In genomic region chr20:50747275-50747674, GRCh38 we compare ENCODE assay signal across 12 cellular contexts. TPM values are rescaled to one million over a fixed set of nuclear protein-coding genes. Genes with fewer than 3 reads are reported as not detected.
DNase-seq lines count a peak whose midpoint lies in the region; ATAC-seq and TF ChIP-seq lines count a peak whose summit lies in the region.
"Had no signal": no experiment of that assay in that cellular context is flagged by ENCODE, and none has a peak within 500 bp of the region (broad histone marks: within the 10 kb centered on the region; RNA-seq: fewer than 3 reads in every experiment).

No MANE protein-coding gene starts in this region.

- no peak overlapping the region for H3K27ac ChIP-seq in OCI-LY1 (ENCODE audit: low read depth, low read length, poor library complexity, severe bottlenecking)
- H3K27ac ChIP-seq in stomach: peak overlapping the region in 4 of 5 donors; percentile 62 to 88 (median 87)

- no peak for ATAC-seq in activated naive CD8-positive, alpha-beta T cell treated with anti-CD3 and anti-CD28 coated beads, Interleukin-2, amount 50 U/mL, for 24 hours
- no peak for ATAC-seq in GM18505 (IDR thresholded peaks at IDR 0.05; ENCODE audit: unreplicated experiment)

- TF ChIP-seq CTCF in OCI-LY1 (IDR thresholded peaks at IDR 0.05; ENCODE audit: low read length) (no peak), brain (conservative IDR thresholded peaks at IDR 0.05) (no peak), stomach (IDR thresholded peaks at IDR 0.05) (no peak)

- peaks cover 9% of the 10 kb centered on the region for H3K4me1 ChIP-seq in OCI-LY1 (ENCODE audit: insufficient read depth, low read length, severe bottlenecking)
- peaks cover 34 to 76% (median 70%) of the 10 kb centered on the region in 4 donors for H3K4me1 ChIP-seq in stomach

- H3K9ac ChIP-seq in OCI-LY1 (ENCODE audit: low read length): no peak overlapping the region

- no peaks in the 10 kb centered on the region for H3F3A ChIP-seq in OCI-LY1 (ENCODE audit: insufficient read depth, low read length)

- no peaks in the 10 kb centered on the region for H3K27me3 Mint-ChIP-seq in activated naive CD8-positive, alpha-beta T cell
- no peaks in the 10 kb centered on the region for H3K27me3 Mint-ChIP-seq in activated naive CD8-positive, alpha-beta T cell treated with anti-CD3 and anti-CD28 coated beads, Interleukin-2, amount 50 U/mL, for 24 hours
- H3K27me3 Mint-ChIP-seq in brain: no peaks in the 10 kb centered on the region

- H3K27ac Mint-ChIP-seq in activated naive CD8-positive, alpha-beta T cell: peak overlapping the region; percentile 69
- H3K27ac Mint-ChIP-seq in activated naive CD8-positive, alpha-beta T cell treated with anti-CD3 and anti-CD28 coated beads, Interleukin-2, amount 50 U/mL, for 24 hours: no peak overlapping the region
- peak overlapping the region in 4 of 5 experiments; percentile 9 to 82 (median 55) for H3K27ac Mint-ChIP-seq in brain

- H2AFZ ChIP-seq in OCI-LY1 (ENCODE audit: low read length): no peak overlapping the region

- TF ChIP-seq POLR2A in stomach (IDR thresholded peaks at IDR 0.05) (no peak), GM18505 (IDR thresholded peaks at IDR 0.05; ENCODE audit: borderline replicate concordance, extremely low read depth, insufficient read depth, insufficient read length) (no peak)

- H3K9me3 ChIP-seq in OCI-LY1 (ENCODE audit: low read length): no peaks in the 10 kb centered on the region
- H3K9me3 ChIP-seq in stomach: no peaks in the 10 kb centered on the region
- H3K9me3 ChIP-seq: Peyer's patch had no signal

- H3K36me3 ChIP-seq in OCI-LY1 (ENCODE audit: insufficient read depth, low read length) (peaks cover 15% of the 10 kb centered on the region; the same call in 1 of the 2 replicates), stomach (peaks cover 5 to 15% (median 11%) of the 10 kb centered on the region in 4 donors)

- no peak for TF ChIP-seq EP300 in stomach (IDR thresholded peaks at IDR 0.05)

- H4K20me1 ChIP-seq in OCI-LY1 (ENCODE audit: insufficient read depth, low read length): no peaks in the 10 kb centered on the region

- H3K9me3 Mint-ChIP-seq in activated naive CD8-positive, alpha-beta T cell (ENCODE audit: low read depth): no peaks in the 10 kb centered on the region
- no peaks in the 10 kb centered on the region for H3K9me3 Mint-ChIP-seq in activated naive CD8-positive, alpha-beta T cell treated with anti-CD3 and anti-CD28 coated beads, Interleukin-2, amount 50 U/mL, for 24 hours
- no peaks in the 10 kb centered on the region for H3K9me3 Mint-ChIP-seq in brain

- H3K4me3 ChIP-seq in OCI-LY1 (ENCODE audit: low read depth, low read length, poor library complexity, severe bottlenecking) (no peak overlapping the region), stomach (no peak overlapping the region)
- H3K4me3 ChIP-seq: Peyer's patch had no signal

- no peak for DNase-seq in activated naive CD8-positive, alpha-beta T cell treated with anti-CD3 and anti-CD28 coated beads, Interleukin-2, amount 50 U/mL, for 24 hours
- DNase-seq in stomach (no peak), DMS 273 (lab: John Stamatoyannopoulos, UW; ENCODE audit: unreplicated experiment) (no peak), NCI-H1417 (lab: John Stamatoyannopoulos, UW) (no peak)
- DNase-seq: NCI-H1092 treated with DMSO at 0.1 percent for 48 hours, NCI-H345, Peyer's patch, T1000 had no signal

- no peaks in the 10 kb centered on the region for H3K36me3 Mint-ChIP-seq in activated naive CD8-positive, alpha-beta T cell
- no peaks in the 10 kb centered on the region for H3K36me3 Mint-ChIP-seq in activated naive CD8-positive, alpha-beta T cell treated with anti-CD3 and anti-CD28 coated beads, Interleukin-2, amount 50 U/mL, for 24 hours (ENCODE audit: low read depth)
- H3K36me3 Mint-ChIP-seq in brain: peaks cover 5% of the 10 kb centered on the region

- intact Hi-C loops in stomach (cut with DNase I; ENCODE audit: low total_unique reads): loop anchor here (10.0 kb wide), 1 partner anchor 122 kb away; no protein-coding TSS in a partner anchor

- no peaks in the 10 kb centered on the region for H3K79me2 ChIP-seq in OCI-LY1 (ENCODE audit: insufficient read depth, low read length)

- H3K4me2 ChIP-seq in OCI-LY1 (ENCODE audit: low read length): 0 out of 2 replicates have a peak overlapping the region, but pooled peaks have one; percentile 42

- no peaks in the 10 kb centered on the region for H3K9me2 ChIP-seq in OCI-LY1 (ENCODE audit: low read depth, low read length)

- H3K4me1 Mint-ChIP-seq in activated naive CD8-positive, alpha-beta T cell (ENCODE audit: low read depth): peaks cover 20% of the 10 kb centered on the region
- peaks cover 24% of the 10 kb centered on the region for H3K4me1 Mint-ChIP-seq in activated naive CD8-positive, alpha-beta T cell treated with anti-CD3 and anti-CD28 coated beads, Interleukin-2, amount 50 U/mL, for 24 hours
- H3K4me1 Mint-ChIP-seq in brain: peaks cover 47% of the 10 kb centered on the region

- no peaks in the 10 kb centered on the region for H3K27me3 ChIP-seq in OCI-LY1 (ENCODE audit: insufficient read depth, low read length)
- no peaks in the 10 kb centered on the region for H3K27me3 ChIP-seq in stomach
- H3K27me3 ChIP-seq: Peyer's patch had no signal

- no peak overlapping the region for H3K4me3 Mint-ChIP-seq in activated naive CD8-positive, alpha-beta T cell
- H3K4me3 Mint-ChIP-seq in activated naive CD8-positive, alpha-beta T cell treated with anti-CD3 and anti-CD28 coated beads, Interleukin-2, amount 50 U/mL, for 24 hours: no peak overlapping the region
- H3K4me3 Mint-ChIP-seq in brain: peak overlapping the region in 3 of 5 experiments; percentile 3 to 71 (median 4)

- 58 to 90% (median 76%) methylated on average over 2 of the region's 2 CpGs for WGBS in stomach, 5 donors

RNA-seq across cellular contexts. Expression of gene PARD6B, which starts 15.9 kb away (rescaled TPM):
- polyA plus RNA-seq in brain (ENCODE audit: insufficient read depth, low read depth, low replicate concordance) (0.51 TPM), stomach (1 to 10 TPM; 3.2 to 6.0 (median 3.7) TPM)
- total RNA-seq in stomach: 10 to 100 TPM in 4 of 5 donors, 1 to 10 TPM in 1; 5.4 to 69.5 (median 22.6) TPM

RNA-seq across cellular contexts. Expression of gene BCAS4, which starts 47.6 kb away (rescaled TPM):
- polyA plus RNA-seq in brain (ENCODE audit: insufficient read depth, low read depth, low replicate concordance) (9.0 TPM), stomach (1 to 10 TPM in 2 of 3 donors, under 1 TPM in 1; 0.46 to 7.2 (median 5.6) TPM)
- 1 to 10 TPM in 3 of 5 donors, under 1 TPM in 1, not detected in 1; under 0.01 to 2.8 (median 1.9) TPM for total RNA-seq in stomach

RNA-seq across cellular contexts. Expression of gene RIPOR3, which starts 55.9 kb away (rescaled TPM):
- polyA plus RNA-seq in brain (ENCODE audit: insufficient read depth, low read depth, low replicate concordance) (0.29 TPM), stomach (1 to 10 TPM; 4.4 to 5.9 (median 5.8) TPM)
- total RNA-seq in stomach: 10 to 100 TPM in 3 of 5 donors, 1 to 10 TPM in 2; 8.1 to 61.1 (median 13.4) TPM

Comparison
In these comparisons a context has a peak if more than half of its experiments do, and no peak if none do; other contexts are left out.
1. H3K4me3 Mint-ChIP-seq: peak in brain (3 of 5); none in activated naive CD8-positive, alpha-beta T cell (single experiment) and activated naive CD8-positive, alpha-beta T cell treated with anti-CD3 and anti-CD28 coated beads, Interleukin-2, amount 50 U/mL, for 24 hours (single experiment).